2 cellular contexts compared by ENCODE assay signal in the genomic region with DNA sequence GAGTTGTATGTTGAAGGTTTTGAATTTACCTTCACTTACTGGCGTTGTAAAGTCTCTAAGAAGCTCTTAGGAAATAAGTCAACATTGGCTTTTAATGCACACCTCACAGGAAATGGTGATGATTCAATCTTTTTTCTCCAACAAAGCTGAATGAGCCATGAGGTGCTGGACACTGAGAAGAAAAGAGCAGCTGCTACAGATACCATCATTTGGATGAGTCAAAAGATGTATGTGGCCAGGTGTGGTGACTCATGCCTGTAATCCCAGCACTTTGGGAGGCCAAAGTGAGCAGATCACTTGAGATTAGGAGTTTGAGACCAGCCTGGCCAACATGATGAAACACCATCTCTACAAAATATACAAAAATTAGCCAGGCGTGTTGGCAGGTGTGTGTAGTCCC.
TF ChIP-seq lines count a peak whose summit lies in the region.

No MANE protein-coding gene starts in this region.

TF ChIP-seq in GM12878, 131 proteins besides CTCF, POLR2A, EP300 and RAD21 (continued from another document):
- TF ChIP-seq, protein P1, sequence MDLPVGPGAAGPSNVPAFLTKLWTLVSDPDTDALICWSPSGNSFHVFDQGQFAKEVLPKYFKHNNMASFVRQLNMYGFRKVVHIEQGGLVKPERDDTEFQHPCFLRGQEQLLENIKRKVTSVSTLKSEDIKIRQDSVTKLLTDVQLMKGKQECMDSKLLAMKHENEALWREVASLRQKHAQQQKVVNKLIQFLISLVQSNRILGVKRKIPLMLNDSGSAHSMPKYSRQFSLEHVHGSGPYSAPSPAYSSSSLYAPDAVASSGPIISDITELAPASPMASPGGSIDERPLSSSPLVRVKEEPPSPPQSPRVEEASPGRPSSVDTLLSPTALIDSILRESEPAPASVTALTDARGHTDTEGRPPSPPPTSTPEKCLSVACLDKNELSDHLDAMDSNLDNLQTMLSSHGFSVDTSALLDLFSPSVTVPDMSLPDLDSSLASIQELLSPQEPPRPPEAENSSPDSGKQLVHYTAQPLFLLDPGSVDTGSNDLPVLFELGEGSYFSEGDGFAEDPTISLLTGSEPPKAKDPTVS (IDR thresholded peaks at IDR 0.05; ENCODE audit: low read depth, low read length): no peak
- no peak for TF ChIP-seq NFXL1 (IDR thresholded peaks at IDR 0.05; ENCODE audit: borderline replicate concordance)
- 0 out of 2 replicates have a peak, but pooled peaks have one; percentile 25 for TF ChIP-seq MEF2A (IDR thresholded peaks at IDR 0.05; ENCODE audit: insufficient read depth, low read depth, low read length)
- peak; percentile 89 for TF ChIP-seq TCF12 (IDR thresholded peaks at IDR 0.05; ENCODE audit: low read depth, low read length)
- TF ChIP-seq TCF3 (IDR thresholded peaks at IDR 0.05; ENCODE audit: borderline replicate concordance, insufficient read depth, low read depth, low read length): peak; percentile 67; the same call in 1 of the 2 replicates
- 0 out of 2 replicates have a peak, but pooled peaks have one; percentile 34 for TF ChIP-seq DPF2 (IDR thresholded peaks at IDR 0.05)
- TF ChIP-seq SMAD5 (IDR thresholded peaks at IDR 0.05; ENCODE audit: low read depth): no peak
- peak in 1 of 2 experiments; percentile 48; a peak in 1 of 4 replicates for TF ChIP-seq ETV6 (conservative IDR thresholded peaks at IDR 0.05 in 1 of 2, IDR thresholded peaks at IDR 0.05 in 1 of 2; ENCODE audit: borderline replicate concordance in 1 of 2, low read depth in 1 of 2)
- peak; percentile 53 for TF ChIP-seq EED (IDR thresholded peaks at IDR 0.05; ENCODE audit: low read depth)
- peak; percentile 90 for TF ChIP-seq JUNB (IDR thresholded peaks at IDR 0.05)

TF ChIP-seq in WTC11, 78 proteins besides CTCF, POLR2A, EP300 and RAD21 (continued from another document):
- TF ChIP-seq, protein P2, sequence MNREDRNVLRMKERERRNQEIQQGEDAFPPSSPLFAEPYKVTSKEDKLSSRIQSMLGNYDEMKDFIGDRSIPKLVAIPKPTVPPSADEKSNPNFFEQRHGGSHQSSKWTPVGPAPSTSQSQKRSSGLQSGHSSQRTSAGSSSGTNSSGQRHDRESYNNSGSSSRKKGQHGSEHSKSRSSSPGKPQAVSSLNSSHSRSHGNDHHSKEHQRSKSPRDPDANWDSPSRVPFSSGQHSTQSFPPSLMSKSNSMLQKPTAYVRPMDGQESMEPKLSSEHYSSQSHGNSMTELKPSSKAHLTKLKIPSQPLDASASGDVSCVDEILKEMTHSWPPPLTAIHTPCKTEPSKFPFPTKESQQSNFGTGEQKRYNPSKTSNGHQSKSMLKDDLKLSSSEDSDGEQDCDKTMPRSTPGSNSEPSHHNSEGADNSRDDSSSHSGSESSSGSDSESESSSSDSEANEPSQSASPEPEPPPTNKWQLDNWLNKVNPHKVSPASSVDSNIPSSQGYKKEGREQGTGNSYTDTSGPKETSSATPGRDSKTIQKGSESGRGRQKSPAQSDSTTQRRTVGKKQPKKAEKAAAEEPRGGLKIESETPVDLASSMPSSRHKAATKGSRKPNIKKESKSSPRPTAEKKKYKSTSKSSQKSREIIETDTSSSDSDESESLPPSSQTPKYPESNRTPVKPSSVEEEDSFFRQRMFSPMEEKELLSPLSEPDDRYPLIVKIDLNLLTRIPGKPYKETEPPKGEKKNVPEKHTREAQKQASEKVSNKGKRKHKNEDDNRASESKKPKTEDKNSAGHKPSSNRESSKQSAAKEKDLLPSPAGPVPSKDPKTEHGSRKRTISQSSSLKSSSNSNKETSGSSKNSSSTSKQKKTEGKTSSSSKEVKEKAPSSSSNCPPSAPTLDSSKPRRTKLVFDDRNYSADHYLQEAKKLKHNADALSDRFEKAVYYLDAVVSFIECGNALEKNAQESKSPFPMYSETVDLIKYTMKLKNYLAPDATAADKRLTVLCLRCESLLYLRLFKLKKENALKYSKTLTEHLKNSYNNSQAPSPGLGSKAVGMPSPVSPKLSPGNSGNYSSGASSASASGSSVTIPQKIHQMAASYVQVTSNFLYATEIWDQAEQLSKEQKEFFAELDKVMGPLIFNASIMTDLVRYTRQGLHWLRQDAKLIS (CRISPR knock-in tag; IDR thresholded peaks at IDR 0.05; ENCODE audit: borderline replicate concordance): no peak
- TF ChIP-seq NR1H2 (CRISPR knock-in tag; IDR thresholded peaks at IDR 0.05) (no peak), GRHL2 (CRISPR knock-in tag; IDR thresholded peaks at IDR 0.05; ENCODE audit: insufficient replicate concordance, severe bottlenecking) (no peak)
- TF ChIP-seq, protein P3, sequence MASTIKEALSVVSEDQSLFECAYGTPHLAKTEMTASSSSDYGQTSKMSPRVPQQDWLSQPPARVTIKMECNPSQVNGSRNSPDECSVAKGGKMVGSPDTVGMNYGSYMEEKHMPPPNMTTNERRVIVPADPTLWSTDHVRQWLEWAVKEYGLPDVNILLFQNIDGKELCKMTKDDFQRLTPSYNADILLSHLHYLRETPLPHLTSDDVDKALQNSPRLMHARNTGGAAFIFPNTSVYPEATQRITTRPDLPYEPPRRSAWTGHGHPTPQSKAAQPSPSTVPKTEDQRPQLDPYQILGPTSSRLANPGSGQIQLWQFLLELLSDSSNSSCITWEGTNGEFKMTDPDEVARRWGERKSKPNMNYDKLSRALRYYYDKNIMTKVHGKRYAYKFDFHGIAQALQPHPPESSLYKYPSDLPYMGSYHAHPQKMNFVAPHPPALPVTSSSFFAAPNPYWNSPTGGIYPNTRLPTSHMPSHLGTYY (CRISPR knock-in tag; IDR thresholded peaks at IDR 0.05): no peak
